In genomic region chr6:7147051-7147671, GRCh38 we compare ENCODE assay signal across 8 cellular contexts. TPM values are rescaled to one million over a fixed set of nuclear protein-coding genes. Genes with fewer than 3 reads are reported as not detected.
DNase-seq lines count a peak whose midpoint lies in the region; ATAC-seq and TF ChIP-seq lines count a peak whose summit lies in the region.

No MANE protein-coding gene starts in this region.

- H3K4me3 ChIP-seq in hepatocyte (no peak overlapping the region), stomach (no peak overlapping the region)

- H3K27me3 Mint-ChIP-seq in T-helper 1 cell treated with Interleukin-12 subunit alpha and Interleukin-12 subunit beta and Interleukin-4 antibody, amounts not matched to agents 30 μg/mL and 1 μg/mL, for 36 hours (ENCODE audit: low read depth): no peaks in the 10 kb centered on the region

- peak overlapping the region; percentile 61 for H3K4me2 ChIP-seq in hepatocyte

- no peaks in the 10 kb centered on the region for H4K20me1 ChIP-seq in hepatocyte (ENCODE audit: insufficient read depth, poor library complexity, severe bottlenecking)

- H3K9me3 Mint-ChIP-seq in T-helper 1 cell treated with Interleukin-12 subunit alpha and Interleukin-12 subunit beta and Interleukin-4 antibody, amounts not matched to agents 30 μg/mL and 1 μg/mL, for 36 hours: no peaks in the 10 kb centered on the region

- H2AFZ ChIP-seq in hepatocyte: no peak overlapping the region

- H3K36me3 Mint-ChIP-seq in T-helper 1 cell treated with Interleukin-12 subunit alpha and Interleukin-12 subunit beta and Interleukin-4 antibody, amounts not matched to agents 30 μg/mL and 1 μg/mL, for 36 hours (ENCODE audit: low read depth): peaks cover 2% of the 10 kb centered on the region

- no peaks in the 10 kb centered on the region for H3K9me3 ChIP-seq in hepatocyte (ENCODE audit: low read depth)
- no peaks in the 10 kb centered on the region for H3K9me3 ChIP-seq in stomach

- no peak for TF ChIP-seq POLR2A in stomach (IDR thresholded peaks at IDR 0.05)
- no peak for TF ChIP-seq POLR2A in GM18505 (IDR thresholded peaks at IDR 0.05; ENCODE audit: borderline replicate concordance, extremely low read depth, insufficient read depth, insufficient read length)

- H3K4me1 Mint-ChIP-seq in T-helper 1 cell treated with Interleukin-12 subunit alpha and Interleukin-12 subunit beta and Interleukin-4 antibody, amounts not matched to agents 30 μg/mL and 1 μg/mL, for 36 hours (ENCODE audit: low read depth): peaks cover 46% of the 10 kb centered on the region

- 41% methylated on average over 7 of the region's 7 CpGs for WGBS in hepatocyte (ENCODE audit: low lambda C conversion rate, missing lambda C conversion rate)
- WGBS in stomach, 5 donors: 28 to 42% (median 39%) methylated on average over 7 of the region's 7 CpGs

- peaks cover 68% of the 10 kb centered on the region for H3K4me1 ChIP-seq in hepatocyte (ENCODE audit: insufficient read depth)
- peaks cover 55 to 97% (median 76%) of the 10 kb centered on the region in 4 donors for H3K4me1 ChIP-seq in stomach

- no peaks in the 10 kb centered on the region for H3K27me3 ChIP-seq in hepatocyte
- H3K27me3 ChIP-seq in stomach: no peaks in the 10 kb centered on the region

- peak overlapping the region; percentile 67 for H3K4me3 Mint-ChIP-seq in T-helper 1 cell treated with Interleukin-12 subunit alpha and Interleukin-12 subunit beta and Interleukin-4 antibody, amounts not matched to agents 30 μg/mL and 1 μg/mL, for 36 hours

- intact Hi-C loops in stomach (cut with DNase I; ENCODE audit: low total_unique reads): no loop called here

- no peaks in the 10 kb centered on the region for H3K36me3 ChIP-seq in hepatocyte (replicated peaks; ENCODE audit: insufficient read depth, low read depth)
- H3K36me3 ChIP-seq in stomach: no peaks in the 10 kb centered on the region

- TF ChIP-seq CTCF in VCaP (conservative IDR thresholded peaks at IDR 0.05) (no peak), hepatocyte (IDR thresholded peaks at IDR 0.05; ENCODE audit: poor library complexity) (no peak), stomach (IDR thresholded peaks at IDR 0.05) (no peak), GM13977 (IDR thresholded peaks at IDR 0.05; ENCODE audit: extremely low read depth, insufficient read depth, missing control alignments) (no peak)

- no peak for TF ChIP-seq EP300 in stomach (IDR thresholded peaks at IDR 0.05)

- peaks cover 100% of the 10 kb centered on the region for H3K79me2 ChIP-seq in hepatocyte

- H3K27ac ChIP-seq in VCaP (peak overlapping the region; percentile 85), hepatocyte (peak overlapping the region; percentile 99), stomach (peak overlapping the region; percentile 79 to 99 (median 94))

- DNase-seq in T-helper 1 cell (no peak), hepatocyte (ENCODE audit: low spot score) (no peak), stomach (no peak), GM03348 (ENCODE audit: low spot score) (no peak), GM13977 (ENCODE audit: low spot score) (no peak)

- ATAC-seq in GM18505 (IDR thresholded peaks at IDR 0.05; ENCODE audit: unreplicated experiment): no peak

- H3K27ac Mint-ChIP-seq in T-helper 1 cell treated with Interleukin-12 subunit alpha and Interleukin-12 subunit beta and Interleukin-4 antibody, amounts not matched to agents 30 μg/mL and 1 μg/mL, for 36 hours: peak overlapping the region; percentile 85

- H3K9me2 ChIP-seq in hepatocyte (replicated peaks; ENCODE audit: insufficient read depth): no peaks in the 10 kb centered on the region

- in situ Hi-C loops in GM13977 (cut with MboI; ENCODE audit: low pct_unique_long_range_greater_than_20kb, low sequenced_read_pairs, unreplicated experiment): no loop called here

RNA-seq across cellular contexts. Expression of gene RREB1, which starts 39.4 kb away (rescaled TPM):
- 23.6 and 28.7 TPM in 2 replicates for total RNA-seq in hepatocyte
- 15.2 and 19.7 TPM in 2 replicates for polyA plus RNA-seq in hepatocyte
- total RNA-seq in stomach: 100 to 1,000 TPM in 1 of 5 donors, 10 to 100 TPM in 4; 39.7 to 125 (median 61.8) TPM
- polyA plus RNA-seq in stomach: 1 to 10 TPM; 4.0 to 8.2 (median 5.2) TPM
